Comparison of ENCODE assay signal across 8 cellular contexts in the genomic region with DNA sequence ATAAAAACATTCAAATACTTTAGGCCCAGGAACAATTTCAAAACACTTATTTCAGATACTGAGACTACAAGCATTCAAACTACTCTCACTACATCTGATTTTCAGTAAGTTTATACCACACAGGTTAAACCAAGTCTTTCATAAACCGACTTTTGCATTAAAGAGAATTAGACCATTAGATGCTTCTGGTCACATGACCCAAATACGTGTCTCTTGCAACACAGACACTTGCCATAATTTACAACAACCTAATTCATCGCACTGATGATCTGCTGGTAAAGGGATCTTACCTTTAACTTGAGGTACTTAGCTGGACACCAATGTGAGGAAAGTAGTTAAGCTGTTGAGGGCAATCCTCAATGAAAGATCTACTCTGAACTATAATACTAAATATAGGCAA. TPM values are rescaled to one million over a fixed set of nuclear protein-coding genes. Genes with fewer than 3 reads are reported as not detected.
A peak's percentile ranks its signal among the peaks of the same experiment; 100 is the strongest.
DNase-seq lines count a peak whose midpoint lies in the region; ATAC-seq and TF ChIP-seq lines count a peak whose summit lies in the region.

No MANE protein-coding gene starts in this region.

- peaks cover 24% of the 10 kb centered on the region for H3K79me2 ChIP-seq in trophoblast cell (ENCODE audit: control insufficient read depth, insufficient read depth, low read length, poor library complexity)

- H2AK5ac ChIP-seq in trophoblast cell (ENCODE audit: low read length), result no peak overlapping the region

- H3K4me2 ChIP-seq in trophoblast cell (ENCODE audit: low read length), result peak overlapping the region; percentile 95

- no peak for TF ChIP-seq CTCF in GM12864 (IDR thresholded peaks at IDR 0.05; ENCODE audit: low read depth, low read length, missing control alignments)

- peak overlapping the region; percentile 9 for H3K27ac ChIP-seq in epithelial cell of prostate
- H3K27ac ChIP-seq in trophoblast cell (ENCODE audit: low read depth, low read length), result no peak overlapping the region

- H3K14ac ChIP-seq in trophoblast cell (ENCODE audit: low read length), result no peak overlapping the region

- no peak overlapping the region for H4K8ac ChIP-seq in trophoblast cell (ENCODE audit: low read depth, low read length)

- H3K9ac ChIP-seq in trophoblast cell (ENCODE audit: low read length), result no peak overlapping the region

- no peak overlapping the region for H4K91ac ChIP-seq in trophoblast cell (ENCODE audit: low read depth, low read length)

- no peak overlapping the region for H2BK120ac ChIP-seq in trophoblast cell (ENCODE audit: insufficient read depth, low read length, poor library complexity)

- no peak overlapping the region for H3K18ac ChIP-seq in trophoblast cell (ENCODE audit: low read length)

- H3K4ac ChIP-seq in trophoblast cell (ENCODE audit: low read depth, low read length), result peak overlapping the region; percentile 52

- H3K79me1 ChIP-seq in trophoblast cell (ENCODE audit: low read length), result peaks cover 14% of the 10 kb centered on the region

- no peaks in the 10 kb centered on the region for H3K27me3 ChIP-seq in trophoblast cell (ENCODE audit: insufficient read depth, low read length)

- H2BK5ac ChIP-seq in trophoblast cell (ENCODE audit: low read depth, low read length, poor library complexity), result no peak overlapping the region

- no peak overlapping the region for H2AFZ ChIP-seq in trophoblast cell (ENCODE audit: insufficient read depth, low read length, poor library complexity)

- WGBS in trophoblast cell (ENCODE audit: extremely low coverage, insufficient coverage, insufficient read length), result no CpG with 5 or more reads among the region's 3 CpGs

- H3K4me3 ChIP-seq in GM12864 (ENCODE audit: low read depth, low read length) (peak overlapping the region; percentile 91), trophoblast cell (ENCODE audit: low read depth, low read length) (no peak overlapping the region)

- peaks cover 9 to 10% of the 10 kb centered on the region in 2 experiments for H3K4me1 ChIP-seq in trophoblast cell (ENCODE audit: control insufficient read depth in 1 of 2, insufficient read depth in 2 of 2, low read length in 2 of 2)

- no peak overlapping the region for H4K12ac ChIP-seq in trophoblast cell (ENCODE audit: low read depth, low read length)

- H3K9me3 ChIP-seq in trophoblast cell (ENCODE audit: insufficient read depth, low read depth, low read length), result no peaks in the 10 kb centered on the region

- DNase-seq in GM12864 (ENCODE audit: low read depth) (no peak), OCI-M1 (lab: John Stamatoyannopoulos, UW) (peak; percentile 18), epithelial cell of prostate (ENCODE audit: low read depth, low spot score) (no peak), trophoblast cell (peak in 1 of 2 donors; percentile 57), HuH-7.5 (ENCODE audit: low spot score) (no peak)
- DNase-seq in stimulated activated naive CD4-positive, alpha-beta T cell (lab: John Stamatoyannopoulos, UW), result no peak

- ATAC-seq in HG02973 (IDR thresholded peaks at IDR 0.05; ENCODE audit: unreplicated experiment), result no peak
- no peak for ATAC-seq in GM21423 (IDR thresholded peaks at IDR 0.05; ENCODE audit: unreplicated experiment)

- no peak overlapping the region for H3K23ac ChIP-seq in trophoblast cell (ENCODE audit: low read length)

- no peak overlapping the region for H2BK12ac ChIP-seq in trophoblast cell (ENCODE audit: low read length)

- peaks cover 18 to 40% of the 10 kb centered on the region in 2 experiments for H3K36me3 ChIP-seq in trophoblast cell (ENCODE audit: control insufficient read depth in 1 of 2, insufficient read depth in 2 of 2, low read length in 2 of 2)

RNA-seq across cellular contexts. Expression of a gene that starts 3.2 kb away (rescaled TPM):
- polyA plus RNA-seq in trophoblast cell (2013), result 408 and 418 TPM in 2 replicates
